In the genomic region with DNA sequence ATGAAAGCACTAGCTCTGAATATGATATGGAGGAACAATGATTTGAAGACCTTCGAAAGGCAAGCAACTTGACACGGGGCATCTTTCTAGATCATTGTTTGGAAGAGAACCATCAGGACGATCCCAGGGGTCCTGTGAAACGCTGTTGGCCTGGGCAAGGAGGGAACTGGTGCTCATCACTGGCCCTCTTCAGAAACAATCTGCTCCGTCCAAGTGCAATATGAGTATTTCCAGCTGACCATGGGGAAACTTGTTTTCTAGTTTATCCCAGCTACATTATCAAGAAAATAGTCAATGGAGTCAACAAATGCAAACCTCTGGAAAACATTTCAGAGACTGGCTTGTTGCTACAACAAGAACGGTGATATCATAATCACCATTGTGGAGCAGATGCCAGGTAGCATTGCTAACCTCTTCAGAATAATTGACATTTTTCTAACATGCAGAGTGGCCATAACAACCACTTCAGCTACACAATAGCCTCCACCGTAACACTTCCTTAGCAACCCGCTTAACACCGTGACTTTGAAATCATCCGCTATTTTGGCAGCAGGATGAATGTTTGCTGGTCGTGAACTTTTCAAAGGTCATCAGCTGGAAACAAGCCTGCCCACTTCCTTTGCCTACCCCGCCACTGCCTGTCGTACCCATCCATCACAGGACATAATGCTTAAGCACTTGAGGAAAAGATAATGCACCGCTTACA, we compare ENCODE assay signal across 11 cellular contexts.
DNase-seq lines count a peak whose midpoint lies in the region; ATAC-seq and TF ChIP-seq lines count a peak whose summit lies in the region.
"Had no signal": no experiment of that assay in that cellular context is flagged by ENCODE, and none has a peak within 500 bp of the region (broad histone marks: within the 10 kb centered on the region; RNA-seq: fewer than 3 reads in every experiment).

No MANE protein-coding gene starts in this region.

- TF ChIP-seq CTCF in astrocyte of the cerebellum (IDR thresholded peaks at IDR 0.05; ENCODE audit: low read depth, low read length, missing control alignments), result no peak

- no peaks in the 10 kb centered on the region for H3K9me3 ChIP-seq in BLaER1

- H4K20me1 ChIP-seq in BLaER1, result no peaks in the 10 kb centered on the region

- H3K27ac ChIP-seq in BLaER1, result no peak overlapping the region

- H3K4me3 ChIP-seq in BLaER1 (no peak overlapping the region), astrocyte of the cerebellum (ENCODE audit: low read depth, low read length) (no peak overlapping the region)
- H3K4me3 ChIP-seq: skin epidermis had no signal

- no peak overlapping the region for H3K9ac ChIP-seq in BLaER1

- no peak for ATAC-seq in GM19395 (IDR thresholded peaks at IDR 0.05; ENCODE audit: unreplicated experiment)
- ATAC-seq in GM18520 (IDR thresholded peaks at IDR 0.05; ENCODE audit: unreplicated experiment), result no peak
- no peak for ATAC-seq in GM21576 (IDR thresholded peaks at IDR 0.05; ENCODE audit: unreplicated experiment)

- H3K36me3 ChIP-seq in BLaER1, result no peaks in the 10 kb centered on the region

- peak; percentile 95 for DNase-seq in NCI-H1105 (lab: John Stamatoyannopoulos, UW)
- DNase-seq in astrocyte of the cerebellum (ENCODE audit: low read depth), result peak; percentile 50
- peak; percentile 86 for DNase-seq in left kidney (ENCODE audit: low read depth, low spot score)
- no peak for DNase-seq in AML-193 (lab: John Stamatoyannopoulos, UW)
- DNase-seq: activated naive CD4-positive, alpha-beta T cell; NCI-H1930 had no signal

- H3K4me2 ChIP-seq in BLaER1, result 0 out of 2 replicates have a peak overlapping the region, but pooled peaks have one; percentile 8

- H3K27me3 ChIP-seq in BLaER1, result no peaks in the 10 kb centered on the region

- peaks cover 8% of the 10 kb centered on the region for H3K4me1 ChIP-seq in BLaER1

- in situ Hi-C loops in astrocyte of the cerebellum (cut with HindIII; ENCODE audit: low sequenced_read_pairs), result no loop called here

Comparison
In these comparisons a context has a peak if more than half of its experiments do, and no peak if none do; other contexts are left out.
1. DNase-seq: peak in NCI-H1105 (single experiment), astrocyte of the cerebellum (single experiment) and left kidney (single experiment); none in AML-193 (0 of 2).